10 cellular contexts compared by ENCODE assay signal in the genomic region with DNA sequence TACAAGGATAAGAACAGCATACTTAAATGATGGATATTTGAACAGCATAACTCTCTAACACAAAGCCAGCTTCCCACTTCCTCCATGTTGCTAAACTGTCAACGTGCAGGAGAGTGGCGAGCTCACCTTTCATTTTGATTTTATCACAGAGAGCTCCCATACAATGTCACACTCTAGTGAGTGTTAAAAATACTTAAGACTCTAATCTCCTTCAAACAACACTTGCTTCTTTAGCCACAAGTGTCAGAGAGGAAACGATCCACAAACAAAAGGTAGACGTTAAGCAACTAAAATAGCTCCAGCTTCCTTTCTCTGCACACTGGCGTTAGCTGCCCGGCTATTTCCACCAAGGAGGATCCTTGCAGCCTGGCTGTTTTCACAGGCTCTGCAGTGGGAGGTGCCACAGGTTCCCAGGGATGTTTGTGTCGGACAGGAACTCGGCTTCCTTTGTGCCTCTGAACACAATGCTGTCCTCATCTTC.
DNase-seq lines count a peak whose midpoint lies in the region; ATAC-seq and TF ChIP-seq lines count a peak whose summit lies in the region.
"Had no signal": no experiment of that assay in that cellular context is flagged by ENCODE, and none has a peak within 500 bp of the region (broad histone marks: within the 10 kb centered on the region; RNA-seq: fewer than 3 reads in every experiment).

No MANE protein-coding gene starts in this region.

- H3K27ac ChIP-seq in osteoblast (ENCODE audit: low read depth, low read length), result no peak overlapping the region

- H3K36me3 ChIP-seq in osteoblast (ENCODE audit: insufficient read depth, low read length), result no peaks in the 10 kb centered on the region

- H4K20me1 ChIP-seq in osteoblast (ENCODE audit: insufficient read depth, low read length), result no peaks in the 10 kb centered on the region

- no peaks in the 10 kb centered on the region for H3K27me3 ChIP-seq in osteoblast (ENCODE audit: insufficient read depth, low read length)

- no peak for TF ChIP-seq CTCF in endothelial cell (IDR thresholded peaks at IDR 0.05; ENCODE audit: unreplicated experiment)
- no peak for TF ChIP-seq CTCF in osteoblast (IDR thresholded peaks at IDR 0.05; ENCODE audit: extremely low read depth, low read depth, low read length)

- no peaks in the 10 kb centered on the region for H3K9me3 ChIP-seq in osteoblast (ENCODE audit: low read depth, low read length)

- H3K36me3 Mint-ChIP-seq in endothelial cell (ENCODE audit: low read depth, unreplicated experiment), result no peaks in the 10 kb centered on the region
- H3K36me3 Mint-ChIP-seq: natural killer cell had no signal

- no peaks in the 10 kb centered on the region for H3K79me2 ChIP-seq in osteoblast (ENCODE audit: insufficient read depth, low read length)

- H3K27me3 Mint-ChIP-seq in endothelial cell (ENCODE audit: unreplicated experiment), result no peaks in the 10 kb centered on the region

- peak overlapping the region; percentile 73 for H2AFZ ChIP-seq in osteoblast (ENCODE audit: low read length)

- H3K27ac Mint-ChIP-seq in endothelial cell (ENCODE audit: unreplicated experiment), result peak overlapping the region; percentile 95
- H3K27ac Mint-ChIP-seq: natural killer cell had no signal

- H3K4me3 Mint-ChIP-seq in endothelial cell (ENCODE audit: unreplicated experiment), result peak overlapping the region; percentile 4
- H3K4me3 Mint-ChIP-seq: natural killer cell had no signal

- H3K4me1 ChIP-seq in osteoblast (ENCODE audit: insufficient read depth, low read length), result peaks cover 13% of the 10 kb centered on the region

- DNase-seq in GDM1 (lab: John Stamatoyannopoulos, UW) (peak; percentile 22), NCI-H510A treated with DMSO at 0.1 percent for 48 hours (lab: John Stamatoyannopoulos, UW) (peak; percentile 86), endothelial cell (ENCODE audit: low spot score) (peak; percentile 76), osteoblast (ENCODE audit: insufficient read length, low spot score, missing footprints) (no peak), left colon (no peak)
- no peak for DNase-seq in stimulated activated CD4-positive, alpha-beta T cell treated with anti-CD3 and anti-CD28 coated beads, Interleukin-2, amount 100 ng/mL, for 48 hours
- DNase-seq: natural killer cell had no signal

- peaks cover 44% of the 10 kb centered on the region for H3K4me1 Mint-ChIP-seq in endothelial cell (ENCODE audit: unreplicated experiment)

- ATAC-seq in left colon, result no peak
- no peak for ATAC-seq in HG02588 (IDR thresholded peaks at IDR 0.05; ENCODE audit: unreplicated experiment)
- no peak for ATAC-seq in GM19397 (IDR thresholded peaks at IDR 0.05; ENCODE audit: unreplicated experiment)
- ATAC-seq: esophagus mucosa had no signal

- no peaks in the 10 kb centered on the region for H3K9me3 Mint-ChIP-seq in endothelial cell (ENCODE audit: unreplicated experiment)
- H3K9me3 Mint-ChIP-seq: natural killer cell had no signal

- intact Hi-C loops in left colon (cut with DNase I, micrococcal nuclease), result no loop called here

- no peak overlapping the region for H3K4me2 ChIP-seq in osteoblast (ENCODE audit: insufficient read depth, low read length)

- H3K4me3 ChIP-seq in osteoblast (ENCODE audit: insufficient read depth, low read length), result no peak overlapping the region

Comparison
In these comparisons a context has a peak if more than half of its experiments do, and no peak if none do; other contexts are left out.
1. DNase-seq: peak in GDM1 (single experiment), NCI-H510A treated with DMSO at 0.1 percent for 48 hours (single experiment) and endothelial cell (single experiment); none in osteoblast (single experiment), left colon (0 of 2) and stimulated activated CD4-positive, alpha-beta T cell treated with anti-CD3 and anti-CD28 coated beads, Interleukin-2, amount 100 ng/mL, for 48 hours (0 of 2).